8 cellular contexts compared by ENCODE assay signal in genomic region chr4:36399762-36400353, GRCh38.
DNase-seq lines count a peak whose midpoint lies in the region; ATAC-seq and TF ChIP-seq lines count a peak whose summit lies in the region.

No MANE protein-coding gene starts in this region.

- peaks cover 0 to 9% of the 10 kb centered on the region in 2 donors for H3K36me3 Mint-ChIP-seq in activated naive CD4-positive, alpha-beta T cell treated with anti-CD3 and anti-CD28 coated beads, Interleukin-2, amount 50 U/mL, for 72 hours

- no peaks in the 10 kb centered on the region for H3K9me3 ChIP-seq in testis

- H3K9me3 Mint-ChIP-seq in activated naive CD4-positive, alpha-beta T cell treated with anti-CD3 and anti-CD28 coated beads, Interleukin-2, amount 50 U/mL, for 72 hours, result no peaks in the 10 kb centered on the region

- H3K36me3 ChIP-seq in testis (ENCODE audit: low read depth, missing control alignments), result no peaks in the 10 kb centered on the region

- no peak for TF ChIP-seq POLR2A in testis (IDR thresholded peaks at IDR 0.05)

- DNase-seq in GM12864 (ENCODE audit: low read depth), result no peak
- peak; percentile 6 for DNase-seq in NCI-H526 treated with DMSO at 0.1 percent for 48 hours (lab: John Stamatoyannopoulos, UW)
- peak in 1 of 2 donors; percentile 51 for DNase-seq in activated naive CD4-positive, alpha-beta T cell treated with anti-CD3 and anti-CD28 coated beads, Interleukin-2, amount 50 U/mL, for 72 hours (ENCODE audit: low spot score in 2 of 2)
- peak; percentile 37 for DNase-seq in left kidney (ENCODE audit: low read depth, low spot score)
- DNase-seq in testis, result peak; percentile 46
- no peak for DNase-seq in NCI-H510A treated with DMSO at 0.1 percent for 48 hours (lab: John Stamatoyannopoulos, UW)
- DNase-seq in NCI-H82 (lab: John Stamatoyannopoulos, UW), result no peak

- no peak overlapping the region for H3K4me3 ChIP-seq in GM12864 (ENCODE audit: low read depth, low read length)
- no peak overlapping the region for H3K4me3 ChIP-seq in testis

- H3K27ac Mint-ChIP-seq in activated naive CD4-positive, alpha-beta T cell treated with anti-CD3 and anti-CD28 coated beads, Interleukin-2, amount 50 U/mL, for 72 hours, result no peak overlapping the region

- WGBS in testis, 2 donors, result 51 to 54% methylated on average over 2 of the region's 2 CpGs

- no peak overlapping the region for H3K27ac ChIP-seq in testis

- intact Hi-C loops in testis (cut with DNase I; ENCODE audit: low total_unique reads), result no loop called here

- no peaks in the 10 kb centered on the region for H3K27me3 ChIP-seq in testis

- peak; percentile 66 for ATAC-seq in GM21786 (IDR thresholded peaks at IDR 0.05; ENCODE audit: unreplicated experiment)
- ATAC-seq in activated naive CD4-positive, alpha-beta T cell treated with anti-CD3 and anti-CD28 coated beads, Interleukin-2, amount 50 U/mL, for 72 hours, result peak; percentile 47 to 61

- no peaks in the 10 kb centered on the region for H3K4me1 ChIP-seq in testis

- TF ChIP-seq CTCF in GM12864 (IDR thresholded peaks at IDR 0.05; ENCODE audit: low read depth, low read length, missing control alignments) (peak; percentile 77), testis (IDR thresholded peaks at IDR 0.05) (peak; percentile 14 to 38 (median 33))

Comparison
In these comparisons a context has a peak if more than half of its experiments do, and no peak if none do; other contexts are left out.
1. DNase-seq: peak in NCI-H526 treated with DMSO at 0.1 percent for 48 hours (single experiment), left kidney (single experiment) and testis (single experiment); none in GM12864 (single experiment), NCI-H510A treated with DMSO at 0.1 percent for 48 hours (single experiment) and NCI-H82 (single experiment).